Comparison of ENCODE assay signal across 8 cellular contexts in the genomic region with DNA sequence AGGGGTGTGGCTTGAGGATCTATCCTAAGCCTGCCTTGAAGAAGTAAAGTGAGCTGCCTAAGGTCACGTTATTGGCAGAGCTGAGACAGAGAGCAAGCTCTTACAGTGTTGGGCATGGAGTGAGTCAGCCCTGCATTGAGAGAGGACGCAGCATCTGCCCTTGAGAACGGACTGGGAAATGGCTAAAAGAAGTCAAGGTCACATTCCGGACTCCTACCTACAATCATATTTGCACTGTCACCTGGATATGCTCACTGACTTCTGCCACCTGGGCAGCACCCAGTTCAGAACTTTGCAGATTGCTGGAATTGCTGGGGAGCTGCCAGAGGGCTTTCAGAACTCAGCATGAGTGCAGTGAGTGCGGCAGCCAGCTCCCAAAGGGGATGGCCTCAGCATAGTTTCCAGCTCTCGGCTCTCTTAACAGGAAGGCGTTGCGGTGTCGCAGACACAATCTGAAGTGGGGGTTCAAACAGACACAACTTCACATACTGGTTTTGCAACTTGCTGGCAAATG.
DNase-seq lines count a peak whose midpoint lies in the region; ATAC-seq and TF ChIP-seq lines count a peak whose summit lies in the region.

No MANE protein-coding gene starts in this region.

- H3K9me3 Mint-ChIP-seq in activated naive CD4-positive, alpha-beta T cell treated with anti-CD3 and anti-CD28 coated beads for 36 hours, result no peaks in the 10 kb centered on the region

- H3K4me3 ChIP-seq in astrocyte of the cerebellum (ENCODE audit: low read depth, low read length) (no peak overlapping the region), iPS DF 6.9 (ENCODE audit: low read length) (no peak overlapping the region)

- in situ Hi-C loops in astrocyte of the cerebellum (cut with HindIII; ENCODE audit: low sequenced_read_pairs), result no loop called here

- DNase-seq in activated naive CD4-positive, alpha-beta T cell treated with anti-CD3 and anti-CD28 coated beads for 36 hours, result peak; percentile 35
- no peak for DNase-seq in activated naive CD4-positive, alpha-beta T cell treated with Interleukin-2 at 50 U/mL for 16 hours
- DNase-seq in astrocyte of the cerebellum (ENCODE audit: low read depth) (peak; percentile 70), iPS DF 6.9 (ENCODE audit: low read depth, low spot score) (peak; percentile 33), smooth muscle cell of the brain vasculature (ENCODE audit: low read depth, low spot score) (peak; percentile 86)
- DNase-seq in central memory CD4-positive, alpha-beta T cell, result no peak

- H3K36me3 ChIP-seq in iPS DF 6.9 (ENCODE audit: control insufficient read depth, insufficient read depth, low read length), result no peaks in the 10 kb centered on the region

- peaks cover 35% of the 10 kb centered on the region for H3K4me1 Mint-ChIP-seq in activated naive CD4-positive, alpha-beta T cell treated with anti-CD3 and anti-CD28 coated beads for 36 hours (ENCODE audit: low read depth)

- CTCF ChIA-PET in activated naive CD4-positive, alpha-beta T cell treated with anti-CD3 and anti-CD28 coated beads for 36 hours (lab: Charles Lee), result no interaction called here

- peaks cover 3% of the 10 kb centered on the region; the same call in 1 of the 2 replicates for H3K4me1 ChIP-seq in iPS DF 6.9 (ENCODE audit: control insufficient read depth, insufficient read depth, low read length)

- no peaks in the 10 kb centered on the region for H3K27me3 Mint-ChIP-seq in activated naive CD4-positive, alpha-beta T cell treated with anti-CD3 and anti-CD28 coated beads for 36 hours (ENCODE audit: low read depth)

- no peaks in the 10 kb centered on the region for H3K9me3 ChIP-seq in iPS DF 6.9 (ENCODE audit: control insufficient read depth, insufficient read depth, low read length)

- no peaks in the 10 kb centered on the region for H3K27me3 ChIP-seq in iPS DF 6.9 (ENCODE audit: control insufficient read depth, insufficient read depth, low read length)

- ATAC-seq in GM18868 (IDR thresholded peaks at IDR 0.05; ENCODE audit: unreplicated experiment) (no peak), HG03045 (IDR thresholded peaks at IDR 0.05; ENCODE audit: unreplicated experiment) (no peak)

- intact Hi-C loops in activated naive CD4-positive, alpha-beta T cell treated with anti-CD3 and anti-CD28 coated beads for 36 hours (cut with micrococcal nuclease), result no loop called here

- no CpG with 5 or more reads among the region's 9 CpGs for WGBS in iPS DF 6.9 (ENCODE audit: insufficient coverage, insufficient read length)

- no peak overlapping the region for H3K4me3 Mint-ChIP-seq in activated naive CD4-positive, alpha-beta T cell treated with anti-CD3 and anti-CD28 coated beads for 36 hours

- no peak overlapping the region for H3K27ac ChIP-seq in iPS DF 6.9 (ENCODE audit: low read length)

- H3K27ac Mint-ChIP-seq in activated naive CD4-positive, alpha-beta T cell treated with anti-CD3 and anti-CD28 coated beads for 36 hours, result peak overlapping the region; percentile 26

- TF ChIP-seq CTCF in astrocyte of the cerebellum (IDR thresholded peaks at IDR 0.05; ENCODE audit: low read depth, low read length, missing control alignments), result no peak

- H3K36me3 Mint-ChIP-seq in activated naive CD4-positive, alpha-beta T cell treated with anti-CD3 and anti-CD28 coated beads for 36 hours (ENCODE audit: low read depth), result no peaks in the 10 kb centered on the region

Comparison
In these comparisons a context has a peak if more than half of its experiments do, and no peak if none do; other contexts are left out.
1. DNase-seq: peak in activated naive CD4-positive, alpha-beta T cell treated with anti-CD3 and anti-CD28 coated beads for 36 hours (single experiment), astrocyte of the cerebellum (single experiment), iPS DF 6.9 (single experiment) and smooth muscle cell of the brain vasculature (single experiment); none in activated naive CD4-positive, alpha-beta T cell treated with Interleukin-2 at 50 U/mL for 16 hours (single experiment) and central memory CD4-positive, alpha-beta T cell (single experiment).